Comparison of ENCODE assay signal across 23 cellular contexts in the genomic region with DNA sequence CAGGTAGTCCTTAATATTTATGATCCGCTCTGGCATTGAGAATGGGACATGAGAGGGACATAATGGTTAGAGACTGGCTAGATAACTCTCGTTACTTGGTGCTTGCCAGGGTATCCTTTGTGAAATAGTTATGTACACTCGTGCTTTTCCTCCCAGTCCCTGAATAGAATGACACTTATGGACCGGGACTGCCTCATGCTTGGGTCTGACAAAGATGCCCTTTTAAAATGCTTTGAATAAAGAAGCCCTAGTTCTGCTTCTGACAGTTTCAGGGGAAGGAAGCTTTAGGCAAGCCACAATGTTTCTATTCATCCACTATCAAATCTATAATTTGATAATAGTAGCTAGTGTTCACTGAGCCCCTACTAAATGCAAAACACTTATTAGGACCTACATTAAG. TPM values are rescaled to one million over a fixed set of nuclear protein-coding genes. Genes with fewer than 3 reads are reported as not detected.
DNase-seq lines count a peak whose midpoint lies in the region; ATAC-seq lines count a peak whose summit lies in the region.
"Had no signal": no experiment of that assay in that cellular context is flagged by ENCODE, and none has a peak within 500 bp of the region (broad histone marks: within the 10 kb centered on the region; RNA-seq: fewer than 3 reads in every experiment).

No MANE protein-coding gene starts in this region.

- H3K9ac ChIP-seq in SK-N-MC (ENCODE audit: insufficient read length) = no peak overlapping the region
- H3K9ac ChIP-seq: BLaER1, GM23248, SK-N-SH had no signal

- DNase-seq in SK-N-MC (ENCODE audit: low read depth, low spot score) (no peak), epidermal melanocyte (ENCODE audit: insufficient read length, low spot score) (peak; percentile 82), midbrain (lab: John Stamatoyannopoulos, UW) (peak; percentile 69), NCI-H748 (lab: John Stamatoyannopoulos, UW; ENCODE audit: unreplicated experiment) (no peak)
- DNase-seq in activated T-cell treated with anti-CD3 and anti-CD28 coated beads, Interleukin-2, amount 50 U/mL, for 48 hours = no peak
- DNase-seq: CD4-positive, CD25-positive, alpha-beta regulatory T cell; DMS53; GM23248; H7; KBM-7; MV-4-11; NCI-H1105; NCI-H1436 treated with DMSO at 0.1 percent for 48 hours; NCI-H1930; NCI-H446 treated with DMSO at 0.1 percent for 48 hours; NCI-H526 treated with DMSO at 0.1 percent for 48 hours; SHP77 treated with DMSO at 0.1 percent for 48 hours; SK-N-SH had no signal

- ATAC-seq in HG03196 (IDR thresholded peaks at IDR 0.05; ENCODE audit: unreplicated experiment) = no peak
- ATAC-seq: GM12878, Panc1 had no signal

- H3K9me3 ChIP-seq in SK-N-MC (ENCODE audit: low read depth, low read length) = 0 out of 2 replicates have a peak, but pooled peaks cover 4% of the 10 kb centered on the region
- H3K9me3 ChIP-seq: SK-N-SH had no signal

- H3K27ac ChIP-seq in SK-N-MC (no peak overlapping the region), temporal lobe (ENCODE audit: low read depth, low read length) (peak overlapping the region; percentile 84)
- H3K27ac ChIP-seq: BLaER1, GM23248 had no signal

- peak overlapping the region; percentile 44; the same call in 1 of the 2 replicates for H3K4me3 ChIP-seq in SK-N-MC
- H3K4me3 ChIP-seq: BLaER1, GM12878, GM23248 had no signal

- H3K36me3 ChIP-seq in SK-N-MC (ENCODE audit: insufficient read depth, low read length) = no peaks in the 10 kb centered on the region
- H3K36me3 ChIP-seq: BLaER1 had no signal

RNA-seq across cellular contexts. Expression of a gene that starts 29.4 kb away (rescaled TPM):
- 159 TPM for total RNA-seq in temporal lobe

Comparison
In these comparisons a context has a peak if more than half of its experiments do, and no peak if none do; other contexts are left out.
1. DNase-seq: peak in epidermal melanocyte (single experiment) and midbrain (single experiment); none in SK-N-MC (single experiment), NCI-H748 (single experiment) and activated T-cell treated with anti-CD3 and anti-CD28 coated beads, Interleukin-2, amount 50 U/mL, for 48 hours (0 of 2).